8 cellular contexts compared by ENCODE assay signal in the genomic region with DNA sequence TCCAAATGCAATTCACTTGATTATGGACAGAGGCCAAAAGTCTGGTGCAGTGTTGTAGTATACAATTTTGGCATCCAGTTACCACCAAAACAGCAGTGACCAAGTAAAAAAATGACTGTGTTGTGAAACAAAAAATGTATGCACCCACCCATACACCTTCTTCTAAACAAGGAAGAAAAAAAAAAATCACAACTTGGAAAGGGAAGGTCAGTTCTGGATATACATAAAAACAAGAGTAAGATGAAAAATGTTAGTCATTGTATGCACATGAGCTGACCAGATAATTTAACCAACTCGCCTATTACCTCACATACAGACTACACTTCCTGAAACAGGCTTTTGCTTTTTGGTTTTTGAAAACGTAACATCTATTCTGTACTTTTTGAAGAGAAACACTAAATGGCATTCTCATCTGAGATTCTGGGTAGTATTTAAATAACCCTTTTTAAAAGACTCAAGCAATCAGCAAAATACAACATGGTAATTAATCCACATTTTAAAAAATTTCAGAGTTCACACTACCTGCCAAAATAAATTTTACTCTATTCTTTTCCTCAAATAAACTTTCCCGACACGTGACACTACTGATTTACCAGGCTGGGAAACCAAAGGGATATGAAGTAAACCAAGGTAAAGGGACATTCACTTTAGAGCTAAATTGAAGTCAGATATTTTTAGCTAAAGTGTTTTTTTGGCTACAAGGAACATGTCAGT. TPM values are rescaled to one million over a fixed set of nuclear protein-coding genes. Genes with fewer than 3 reads are reported as not detected.
DNase-seq lines count a peak whose midpoint lies in the region; ATAC-seq, FAIRE-seq and TF ChIP-seq lines count a peak whose summit lies in the region.

No MANE protein-coding gene starts in this region.

- TF ChIP-seq CTCF in AG10803 (conservative IDR thresholded peaks at IDR 0.05; ENCODE audit: low read length) = no peak
- TF ChIP-seq CTCF in HepG2 (CRISPR knock-in tag; IDR thresholded peaks at IDR 0.05) = no peak

- no peaks in the 10 kb centered on the region for H4K20me1 ChIP-seq in HepG2 (ENCODE audit: insufficient read depth, low read length)

- POLR2A ChIA-PET in HepG2 (lab: Yijun Ruan, JAX) = interaction anchor here (0.7 kb wide), 1 partner anchor 307 kb away, joined by 3 read pairs; no protein-coding TSS in a partner anchor

- in situ Hi-C loops in HepG2 (cut with HindIII; ENCODE audit: extremely low pct_ligation_motif_present, low pct_unique_long_range_greater_than_20kb) = no loop called here

- intact Hi-C loops in activated T-helper 2 cell treated with anti-CD3 and anti-CD28 coated beads, Interferon-gamma antibody, Interleukin-2, Interleukin-4, amounts not matched to agents 10 μg/mL and 5 μg/mL and 100 μg/mL, durations not matched to agents 14 hours and 24 hours and 36 hours (cut with micrococcal nuclease) = loop anchor here (1.0 to 5.0 kb wide), 3 partner anchors 15 to 234 kb away; no protein-coding TSS in a partner anchor
- intact Hi-C loops in HepG2 (cut with micrococcal nuclease; ENCODE audit: unreplicated experiment) = no loop called here

- ATAC-seq in HepG2 = no peak
- ATAC-seq in HG03521 (IDR thresholded peaks at IDR 0.05; ENCODE audit: unreplicated experiment) = no peak
- ATAC-seq in GM19328 (IDR thresholded peaks at IDR 0.05; ENCODE audit: unreplicated experiment) = no peak

- H3K9ac ChIP-seq in HepG2 (ENCODE audit: insufficient read depth, low read depth, low read length) = 0 out of 2 replicates have a peak overlapping the region, but pooled peaks have one; percentile 14

- no peak for TF ChIP-seq EP300 in HepG2 (IDR thresholded peaks at IDR 0.05; ENCODE audit: low read depth in 2 of 2, low read length in 2 of 2)
- TF ChIP-seq EP300 in HepG2 (CRISPR knock-in tag; IDR thresholded peaks at IDR 0.05; ENCODE audit: borderline replicate concordance) = no peak

- no TSS peak for BruUV-seq in HepG2 (replicated peaks; lab: Mats Ljungman, UMichigan)

- FAIRE-seq in HepG2 (lab: Jason Lieb, UNC) = no peak

- no peaks in the 10 kb centered on the region for H3K9me3 ChIP-seq in HepG2 (ENCODE audit: low read length)

- H3K36me3 ChIP-seq in HepG2 (replicated peaks in 1 of 2; ENCODE audit: control insufficient read depth in 1 of 2, insufficient read depth in 2 of 2, low read length in 2 of 2) = no peaks in the 10 kb centered on the region

- no peak overlapping the region for H3K27ac ChIP-seq in HepG2 (ENCODE audit: extremely low read length, insufficient read depth, low read length)

- H3K4me3 ChIP-seq in AG10803 (ENCODE audit: low read length) (peak overlapping the region; percentile 86), HepG2 (replicated peaks in 1 of 3; ENCODE audit: insufficient read depth in 1 of 3, low read depth in 2 of 3, low read length in 3 of 3) (peak overlapping the region in 1 of 3 experiments; percentile 80; a peak in 3 of 6 replicates)

- CTCF ChIA-PET in HepG2 (lab: Yijun Ruan, JAX; ENCODE audit: low intra/inter-chr PET ratio, low total read pairs) = no interaction called here

- TF ChIP-seq RAD21 in HepG2 (CRISPR knock-in tag; IDR thresholded peaks at IDR 0.05) = no peak

- H3K79me2 ChIP-seq in HepG2 (ENCODE audit: insufficient read depth, low read length) = peaks cover 40% of the 10 kb centered on the region

- H3K27ac Mint-ChIP-seq in activated T-helper 2 cell treated with anti-CD3 and anti-CD28 coated beads, Interferon-gamma antibody, Interleukin-2, Interleukin-4, amounts not matched to agents 10 μg/mL and 5 μg/mL and 100 μg/mL, durations not matched to agents 14 hours and 24 hours and 36 hours = peak overlapping the region; percentile 82

- DNase-seq in AG10803 (ENCODE audit: low read depth) (peak; percentile 28), HT1080 (ENCODE audit: low read depth) (peak; percentile 26), HepG2 (ENCODE audit: low spot score) (no peak), hepatic stellate cell (ENCODE audit: low spot score) (no peak)
- no peak for DNase-seq in activated T-helper 2 cell treated with anti-CD3 and anti-CD28 coated beads, Interferon-gamma antibody, Interleukin-2, Interleukin-4, amounts not matched to agents 10 μg/mL and 5 μg/mL and 100 μg/mL, durations not matched to agents 14 hours and 24 hours and 36 hours (ENCODE audit: low spot score)
- DNase-seq in stimulated activated naive CD4-positive, alpha-beta T cell treated with Interleukin-2 at 50 U/mL for 16 hours (lab: John Stamatoyannopoulos, UW) = no peak

- no peaks in the 10 kb centered on the region for H3K9me3 Mint-ChIP-seq in activated T-helper 2 cell treated with anti-CD3 and anti-CD28 coated beads, Interferon-gamma antibody, Interleukin-2, Interleukin-4, amounts not matched to agents 10 μg/mL and 5 μg/mL and 100 μg/mL, durations not matched to agents 14 hours and 24 hours and 36 hours

- H3K4me1 Mint-ChIP-seq in activated T-helper 2 cell treated with anti-CD3 and anti-CD28 coated beads, Interferon-gamma antibody, Interleukin-2, Interleukin-4, amounts not matched to agents 10 μg/mL and 5 μg/mL and 100 μg/mL, durations not matched to agents 14 hours and 24 hours and 36 hours (ENCODE audit: low read depth) = peaks cover 46% of the 10 kb centered on the region

- no peaks in the 10 kb centered on the region; a peak in 1 of 5 replicates for H3K27me3 ChIP-seq in HepG2 (ENCODE audit: control insufficient read depth in 1 of 2, insufficient read depth in 2 of 2, low read length in 2 of 2)

- no peak for TF ChIP-seq POLR2A in HepG2 (IDR thresholded peaks at IDR 0.05; ENCODE audit: insufficient read depth in 1 of 2, low read depth in 2 of 2, low read length in 2 of 2)

- H3K27me3 Mint-ChIP-seq in activated T-helper 2 cell treated with anti-CD3 and anti-CD28 coated beads, Interferon-gamma antibody, Interleukin-2, Interleukin-4, amounts not matched to agents 10 μg/mL and 5 μg/mL and 100 μg/mL, durations not matched to agents 14 hours and 24 hours and 36 hours (ENCODE audit: low read depth) = no peaks in the 10 kb centered on the region

- peak overlapping the region; percentile 98 for H3K4me2 ChIP-seq in HepG2 (ENCODE audit: low read depth, low read length)

- WGBS in HepG2 (ENCODE audit: low lambda C conversion rate) = 90% methylated on average over 4 of the region's 4 CpGs

- H3K4me3 Mint-ChIP-seq in activated T-helper 2 cell treated with anti-CD3 and anti-CD28 coated beads, Interferon-gamma antibody, Interleukin-2, Interleukin-4, amounts not matched to agents 10 μg/mL and 5 μg/mL and 100 μg/mL, durations not matched to agents 14 hours and 24 hours and 36 hours (ENCODE audit: low read depth) = peak overlapping the region; percentile 100

- H2AFZ ChIP-seq in HepG2 (ENCODE audit: low read length) = no peak overlapping the region

- peaks cover 48% of the 10 kb centered on the region for H3K4me1 ChIP-seq in HepG2 (ENCODE audit: insufficient read depth, low read length)

- H3K36me3 Mint-ChIP-seq in activated T-helper 2 cell treated with anti-CD3 and anti-CD28 coated beads, Interferon-gamma antibody, Interleukin-2, Interleukin-4, amounts not matched to agents 10 μg/mL and 5 μg/mL and 100 μg/mL, durations not matched to agents 14 hours and 24 hours and 36 hours (ENCODE audit: low read depth) = peaks cover 36% of the 10 kb centered on the region

TF ChIP-seq in HepG2, 621 proteins besides CTCF, POLR2A, EP300 and RAD21 (continues in another document):
- TF ChIP-seq ATF7-NPFF (CRISPR knock-in tag; IDR thresholded peaks at IDR 0.05; ENCODE audit: low read depth) = 0 out of 2 replicates have a peak, but pooled peaks have one; percentile 16

RNA-seq across cellular contexts. Expression of a gene that starts 2.2 kb away (rescaled TPM):
- 8.8 and 12.2 TPM in 2 replicates for total RNA-seq in HT1080 (2014; rRNA removed; shearing (Covaris generic))
- polyA plus RNA-seq in HT1080 (2015; cell fraction: cytosol; rRNA removed) = 15.8 and 19.3 TPM in 2 replicates
- polyA plus RNA-seq in HT1080 (2015; cell fraction: nucleus; rRNA removed) = 52.8 and 55.6 TPM in 2 replicates
- total RNA-seq in activated T-helper 2 cell treated with anti-CD3 and anti-CD28 coated beads, Interferon-gamma antibody, Interleukin-2, Interleukin-4, amounts not matched to agents 10 μg/mL and 5 μg/mL and 100 μg/mL, durations not matched to agents 14 hours and 24 hours and 36 hours = 35.9 and 36.0 TPM in 2 replicates
- 9.6 and 12.9 TPM in 2 replicates for total RNA-seq in HepG2 (2016; rRNA removed; fragmentation: Illumina TruSeq; extraction: Trizol)
- 1.7 and 2.0 TPM in 2 replicates for total RNA-seq in HepG2 (2016; cell fraction: cytosol; rRNA removed; fragmentation: Illumina TruSeq; extraction: Trizol; ENCODE audit: low read depth)
- total RNA-seq in HepG2 (2016; cell fraction: insoluble cytoplasmic fraction; rRNA removed; fragmentation: Illumina TruSeq; extraction: Trizol) = 10.1 and 11.2 TPM in 2 replicates
- 5.0 and 5.2 TPM in 2 replicates for total RNA-seq in HepG2 (2016; cell fraction: membrane; rRNA removed; fragmentation: Illumina TruSeq; extraction: Trizol)
- total RNA-seq in HepG2 (2016; cell fraction: nucleus; rRNA removed; fragmentation: Illumina TruSeq; extraction: Trizol) = 17.4 and 18.2 TPM in 2 replicates
- polyA plus RNA-seq in HepG2 (2011; rRNA removed) = 6.3 and 6.7 TPM in 2 replicates
- polyA plus RNA-seq in HepG2 (2011; cell fraction: cytosol; rRNA removed) = 1.8 and 4.4 TPM in 2 replicates
- polyA plus RNA-seq in HepG2 (2011; cell fraction: nucleus; rRNA removed) = 9.4 and 12.1 TPM in 2 replicates
- 5.0 and 5.1 TPM in 2 replicates for polyA plus RNA-seq in HepG2 (2012)
- polyA plus RNA-seq in HepG2 (2016; cell fraction: cytosol; fragmentation: Illumina TruSeq; extraction: Trizol; ENCODE audit: low read depth) = 0.69 and 0.74 TPM in 2 replicates
- polyA plus RNA-seq in HepG2 (2016; cell fraction: insoluble cytoplasmic fraction; fragmentation: Illumina TruSeq; extraction: Trizol; ENCODE audit: low read depth) = 8.8 and 8.9 TPM in 2 replicates
- polyA plus RNA-seq in HepG2 (2016; cell fraction: membrane; fragmentation: Illumina TruSeq; extraction: Trizol; ENCODE audit: low read depth) = 1.7 and 2.4 TPM in 2 replicates
- polyA plus RNA-seq in HepG2 (2016; cell fraction: nucleus; fragmentation: Illumina TruSeq; extraction: Trizol; ENCODE audit: insufficient read depth, low read depth) = 17.1 and 19.1 TPM in 2 replicates
- 2.9 and 4.9 TPM in 2 replicates for polyA minus RNA-seq in HepG2 (2011; rRNA and poly(A)+ RNA removed; ENCODE audit: low replicate concordance)
- polyA minus RNA-seq in HepG2 (2011; cell fraction: cytosol; rRNA and poly(A)+ RNA removed) = 2.1 and 4.7 TPM in 2 replicates
- 32.1 and 32.7 TPM in 2 replicates for polyA minus RNA-seq in HepG2 (2011; cell fraction: nucleus; rRNA and poly(A)+ RNA removed)

Comparison
In these comparisons a context has a peak if more than half of its experiments do, and no peak if none do; other contexts are left out.
1. DNase-seq: peak in AG10803 (single experiment) and HT1080 (single experiment); none in activated T-helper 2 cell treated with anti-CD3 and anti-CD28 coated beads, Interferon-gamma antibody, Interleukin-2, Interleukin-4, amounts not matched to agents 10 μg/mL and 5 μg/mL and 100 μg/mL, durations not matched to agents 14 hours and 24 hours and 36 hours (single experiment), HepG2 (single experiment), hepatic stellate cell (single experiment) and stimulated activated naive CD4-positive, alpha-beta T cell treated with Interleukin-2 at 50 U/mL for 16 hours (single experiment).